ENCODE assay signal across 24 cellular contexts in genomic region chr12:52515319-52515646, GRCh38. TPM values are rescaled to one million over a fixed set of nuclear protein-coding genes. Genes with fewer than 3 reads are reported as not detected.
A peak's percentile ranks its signal among the peaks of the same experiment; 100 is the strongest.
DNase-seq lines count a peak whose midpoint lies in the region; ATAC-seq, FAIRE-seq and TF ChIP-seq lines count a peak whose summit lies in the region.
"Had no signal": no experiment of that assay in that cellular context is flagged by ENCODE, and none has a peak within 500 bp of the region (broad histone marks: within the 10 kb centered on the region; RNA-seq: fewer than 3 reads in every experiment).

No MANE protein-coding gene starts in this region.

- no peaks in the 10 kb centered on the region for H3K9me3 Mint-ChIP-seq in astrocyte (ENCODE audit: unreplicated experiment)
- H3K9me3 Mint-ChIP-seq: CD4-positive, alpha-beta T cell had no signal

- TF ChIP-seq CTCF in astrocyte (IDR thresholded peaks at IDR 0.05; ENCODE audit: insufficient read depth, low read depth, low read length): no peak

- no peaks in the 10 kb centered on the region for H4K20me1 ChIP-seq in astrocyte (ENCODE audit: insufficient read depth, low read length)
- H4K20me1 ChIP-seq: BLaER1 had no signal

- intact Hi-C loops in sciatic nerve (cut with DNase I): no loop called here

- no peaks in the 10 kb centered on the region for H3K36me3 ChIP-seq in astrocyte (ENCODE audit: insufficient read depth, low read length)
- H3K36me3 ChIP-seq: BLaER1, SJCRH30 had no signal

- ATAC-seq in esophagus mucosa (peak; percentile 16), sciatic nerve (peak; percentile 29), GM21390 (IDR thresholded peaks at IDR 0.05; ENCODE audit: unreplicated experiment) (no peak)
- ATAC-seq: HepG2, Panc1 had no signal

- FAIRE-seq in astrocyte (lab: Jason Lieb, UNC): no peak
- FAIRE-seq: HepG2 had no signal

- H3K4me1 ChIP-seq in astrocyte (ENCODE audit: insufficient read depth, low read length): no peaks in the 10 kb centered on the region
- H3K4me1 ChIP-seq: BLaER1, SJCRH30 had no signal

- H3K27ac Mint-ChIP-seq in astrocyte (ENCODE audit: unreplicated experiment): peak overlapping the region; percentile 27
- H3K27ac Mint-ChIP-seq: CD4-positive, alpha-beta T cell had no signal

- no peaks in the 10 kb centered on the region for H3K4me1 Mint-ChIP-seq in astrocyte (ENCODE audit: low read depth, unreplicated experiment)

- no peak overlapping the region for H3K4me3 ChIP-seq in astrocyte (ENCODE audit: insufficient read depth, low read depth, low read length)
- H3K4me3 ChIP-seq: BLaER1, SJCRH30 had no signal

- H3K9ac ChIP-seq in astrocyte (ENCODE audit: low read length): no peak overlapping the region
- H3K9ac ChIP-seq: BLaER1 had no signal

- H3K9me3 ChIP-seq in astrocyte (ENCODE audit: insufficient read depth, low read depth, low read length): no peaks in the 10 kb centered on the region
- H3K9me3 ChIP-seq: SJCRH30 had no signal

- no peak for DNase-seq in astrocyte (ENCODE audit: low read depth)
- no peak for DNase-seq in sciatic nerve (ENCODE audit: low spot score)
- DNase-seq in activated T-cell treated with anti-CD3 and anti-CD28 coated beads for 4 hours: no peak
- no peak for DNase-seq in KG1 (lab: John Stamatoyannopoulos, UW)
- DNase-seq in NCI-H1048 (lab: John Stamatoyannopoulos, UW): no peak
- DNase-seq: CD4-positive, alpha-beta T cell; COR-L47; DMS79 treated with DMSO at 0.1 percent for 48 hours; KBM-7; NCI-H1105; NCI-H2029 treated with DMSO at 0.1 percent for 48 hours; NCI-H2171; NCI-H524 treated with DMSO at 0.1 percent for 48 hours; NCI-H82; SJCRH30 had no signal

- no peaks in the 10 kb centered on the region for H3K79me2 ChIP-seq in astrocyte (ENCODE audit: insufficient read depth, low read length)

- H3K4me3 Mint-ChIP-seq in astrocyte (ENCODE audit: unreplicated experiment): no peak overlapping the region
- H3K4me3 Mint-ChIP-seq: CD4-positive, alpha-beta T cell had no signal

- peaks cover 49% of the 10 kb centered on the region for H3K27me3 Mint-ChIP-seq in astrocyte (ENCODE audit: low read depth, unreplicated experiment)

- H2AFZ ChIP-seq in astrocyte (ENCODE audit: low read depth, low read length): no peak overlapping the region

- no peak overlapping the region for H3K4me2 ChIP-seq in astrocyte (ENCODE audit: low read length)
- H3K4me2 ChIP-seq: BLaER1 had no signal

- H3K36me3 Mint-ChIP-seq in astrocyte (ENCODE audit: low read depth, unreplicated experiment): peaks cover 3% of the 10 kb centered on the region

- H3K27ac ChIP-seq in astrocyte (ENCODE audit: low read depth, low read length): no peak overlapping the region
- H3K27ac ChIP-seq: BLaER1, HL-60, SJCRH30 had no signal

- H3K27me3 ChIP-seq in astrocyte (ENCODE audit: insufficient read depth, low read length): peaks cover 8% of the 10 kb centered on the region
- H3K27me3 ChIP-seq: BLaER1, SJCRH30 had no signal

RNA-seq across cellular contexts. Expression of gene KRT5, which starts 4.9 kb away (rescaled TPM):
- total RNA-seq in astrocyte (0.25 TPM in 1 of 2 replicates, not detected in the other), esophagus mucosa (11,855 TPM), sciatic nerve (2.6 TPM)
- total RNA-seq: H4, HepG2, HT-29, SJCRH30 had no signal

RNA-seq across cellular contexts. Expression of gene KRT6A, which starts 22.2 kb away (rescaled TPM):
- 0.95 and 1.4 TPM in 2 replicates for total RNA-seq in astrocyte
- 18,870 TPM for total RNA-seq in esophagus mucosa
- total RNA-seq in sciatic nerve: not detected
- total RNA-seq: CD4-positive, alpha-beta T cell; H4; HepG2; HT-29; SJCRH30 had no signal

RNA-seq across cellular contexts. Expression of gene KRT71, which starts 37.7 kb away (rescaled TPM):
- not detected in 2 replicates for total RNA-seq in astrocyte
- total RNA-seq in esophagus mucosa: not detected
- total RNA-seq in sciatic nerve: not detected
- total RNA-seq: A673; CD4-positive, alpha-beta T cell; H4; HepG2; HT-29; SJCRH30 had no signal

RNA-seq across cellular contexts. Expression of gene KRT6C, which starts 41.7 kb away (rescaled TPM):
- total RNA-seq in astrocyte: not detected in 2 replicates
- 2,886 TPM for total RNA-seq in esophagus mucosa
- not detected for total RNA-seq in sciatic nerve
- total RNA-seq: A673; CD4-positive, alpha-beta T cell; H4; HepG2; HT-29; SJCRH30 had no signal

RNA-seq across cellular contexts. Expression of gene KRT74, which starts 58.4 kb away (rescaled TPM):
- total RNA-seq in astrocyte: not detected in 2 replicates
- 0.12 TPM for total RNA-seq in esophagus mucosa
- total RNA-seq in sciatic nerve: not detected
- total RNA-seq: A673, H4, HepG2, HT-29, SJCRH30 had no signal

Comparison
In these comparisons a context has a peak if more than half of its experiments do, and no peak if none do; other contexts are left out.
1. RNA of gene KRT5, which starts 4.9 kb away (total RNA-seq): 11,855 TPM in esophagus mucosa (single experiment); 2.6 TPM in sciatic nerve (single experiment) and 0.25 TPM in astrocyte; every median in the first group is over 1,000 times any median in the second.
2. RNA of gene KRT6A, which starts 22.2 kb away (total RNA-seq): 18,870 TPM in esophagus mucosa (single experiment); 0.95 to 1.4 TPM in astrocyte and not detected in sciatic nerve (single experiment); every median in the first group is over 1,000 times any median in the second.